Comparison of ENCODE assay signal across 7 cellular contexts in the genomic region with DNA sequence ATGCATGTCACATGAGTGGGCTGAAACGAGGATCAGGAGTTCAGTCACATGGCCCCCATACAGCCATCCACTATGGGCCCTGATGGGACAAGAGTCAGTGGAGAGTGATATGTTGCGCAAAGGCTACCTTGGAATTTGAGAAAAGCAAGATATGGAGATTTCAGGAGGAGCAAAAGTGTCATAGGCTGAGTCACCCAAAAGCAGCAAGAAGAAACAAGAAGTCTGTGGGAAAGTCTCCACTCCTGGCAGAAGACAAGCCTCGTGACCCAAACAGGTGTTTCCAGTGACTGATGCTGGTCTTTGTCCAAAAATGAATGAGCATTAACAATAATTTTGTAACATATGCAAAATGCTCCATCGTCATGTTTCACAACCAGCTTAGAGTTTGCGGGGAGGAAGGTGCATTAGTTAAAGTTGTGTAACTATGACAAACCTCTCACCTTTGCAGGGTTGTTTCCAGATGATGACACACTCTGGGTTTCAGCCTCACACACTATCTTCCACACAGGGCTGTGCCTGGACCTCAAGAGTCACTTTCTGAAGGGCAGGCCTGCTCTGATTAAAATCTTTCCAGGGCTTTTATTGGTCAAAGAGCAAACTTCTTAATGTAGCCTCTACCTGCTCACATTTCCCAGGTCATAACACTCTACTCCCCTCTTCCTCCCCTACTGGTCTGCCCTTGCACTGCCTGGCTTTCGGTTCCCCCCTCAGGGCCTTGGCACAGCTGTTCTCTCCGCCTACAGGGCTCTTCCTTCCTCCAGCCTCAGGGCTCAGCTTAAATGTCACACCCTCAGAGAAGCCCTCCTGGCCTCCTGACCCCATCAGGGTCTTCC. TPM values are rescaled to one million over a fixed set of nuclear protein-coding genes. Genes with fewer than 3 reads are reported as not detected.
DNase-seq lines count a peak whose midpoint lies in the region; ATAC-seq, FAIRE-seq and TF ChIP-seq lines count a peak whose summit lies in the region.

No MANE protein-coding gene starts in this region.

- no TSS peak for BruUV-seq in GM12878 (replicated peaks; lab: Mats Ljungman, UMichigan)

- peak; percentile 80 to 85; a peak in 3 of 4 replicates for TF ChIP-seq EP300 in GM12878 (IDR thresholded peaks at IDR 0.05; ENCODE audit: borderline replicate concordance in 1 of 2, control insufficient read depth in 1 of 2, low read depth in 2 of 2, low read length in 2 of 2)

- TF ChIP-seq POLR2A in GM12878 (IDR thresholded peaks at IDR 0.05; ENCODE audit: low read depth, low read length): no peak

- CTCF ChIA-PET in GM12878 (lab: Yijun Ruan, JAX): interaction anchor here (1.1 to 13.5 kb wide), 9 partner anchors 11 to 92 kb away, joined by 3 to 655 read pairs (median 8); a partner anchor contains a TSS

- peak overlapping the region; percentile 17; the same call in 1 of the 2 replicates for H3K4me2 ChIP-seq in KMS-11
- H3K4me2 ChIP-seq in GM12878 (ENCODE audit: control insufficient read depth, insufficient read depth): peak overlapping the region; percentile 81

- RAD21 ChIA-PET in GM12878 (lab: Charles Lee; ENCODE audit: unreplicated experiment): interaction anchor here (0.6 to 11.9 kb wide), 16 partner anchors 9 to 1532 kb away, joined by 3 to 285 read pairs (median 8); a partner anchor contains a TSS

- POLR2A ChIA-PET in GM12878 (lab: Charles Lee): interaction anchor here (0.6 to 15.5 kb wide), 8 partner anchors 9 to 91 kb away, joined by 3 to 491 read pairs (median 6); a partner anchor contains a TSS

- intact Hi-C loops in GM12878 (cut with micrococcal nuclease; ENCODE audit: unreplicated experiment): loop anchor here (2.0 kb wide), 2 partner anchors 14 to 22 kb away; a partner anchor contains a TSS

- H3K27ac ChIP-seq in KMS-11 (peak overlapping the region; percentile 13; the same call in 1 of the 2 replicates), GM12878 (ENCODE audit: control insufficient read depth, insufficient read depth) (peak overlapping the region; percentile 83)

- FAIRE-seq in GM12878 (lab: Jason Lieb, UNC): peak; percentile 91

- H3K9me3 ChIP-seq in GM12878 (replicated peaks; ENCODE audit: control insufficient read depth, insufficient read depth, low read length): no peaks in the 10 kb centered on the region; the same call in 2 of the 3 replicates

- SMC1A ChIA-PET in GM12878 (lab: Charles Lee; ENCODE audit: uncharacterized antibody, unreplicated experiment): interaction anchor here (0.9 to 14.2 kb wide), 12 partner anchors 10 to 200 kb away, joined by 3 to 510 read pairs (median 7); a partner anchor contains a TSS

- DNase-seq in GM12878 (ENCODE audit: low read depth, low spot score) (peak; percentile 96), NCI-H748 (lab: John Stamatoyannopoulos, UW; ENCODE audit: unreplicated experiment) (no peak), NCI-H510A (lab: John Stamatoyannopoulos, UW) (no peak)
- DNase-seq in stimulated activated CD4-positive, alpha-beta T cell treated with anti-CD3 and anti-CD28 coated beads, Interleukin-4, amount 100 ng/mL, for 24 hours: peak; percentile 45

- no peaks in the 10 kb centered on the region for H3K27me3 ChIP-seq in KMS-11 (ENCODE audit: insufficient read depth, low read depth)
- no peaks in the 10 kb centered on the region for H3K27me3 ChIP-seq in GM12878 (replicated peaks in 1 of 2; ENCODE audit: control insufficient read depth in 2 of 2, insufficient read depth in 2 of 2, low read length in 1 of 2)

- ATAC-seq in GM18517 (IDR thresholded peaks at IDR 0.05; ENCODE audit: unreplicated experiment): peak; percentile 78
- peak; percentile 77 for ATAC-seq in GM21737 (IDR thresholded peaks at IDR 0.05; ENCODE audit: unreplicated experiment)
- peak; percentile 83 for ATAC-seq in GM12878

- H3K79me2 ChIP-seq in KMS-11 (ENCODE audit: insufficient read depth, low read depth) (no peaks in the 10 kb centered on the region), GM12878 (ENCODE audit: control insufficient read depth, insufficient read depth, low read length) (no peaks in the 10 kb centered on the region)

- H4K20me1 ChIP-seq in KMS-11 (ENCODE audit: insufficient read depth) (no peaks in the 10 kb centered on the region), GM12878 (ENCODE audit: control insufficient read depth, insufficient read depth) (no peaks in the 10 kb centered on the region)

- no peak overlapping the region; the same call in 1 of the 2 replicates for H2AFZ ChIP-seq in KMS-11 (ENCODE audit: low read depth)
- H2AFZ ChIP-seq in GM12878 (ENCODE audit: control insufficient read depth, low read depth, low read length): peak overlapping the region; percentile 28

- WGBS in GM12878 (ENCODE audit: insufficient coverage, insufficient replicate concordance, low lambda C conversion rate, missing lambda C conversion rate): 13% methylated on average over 7 of the region's 7 CpGs

- H3K4me3 ChIP-seq in KMS-11 (IDR thresholded peaks at IDR 0.05; ENCODE audit: insufficient read depth, low read depth, low read length): no peak overlapping the region
- peak overlapping the region; percentile 39 for H3K4me3 ChIP-seq in GM12878

- TF ChIP-seq RAD21 in GM12878 (IDR thresholded peaks at IDR 0.05; ENCODE audit: insufficient read depth, low read depth, low read length): peak; percentile 13; the same call in 1 of the 2 replicates

- H3K9ac ChIP-seq in KMS-11: no peak overlapping the region
- H3K9ac ChIP-seq in GM12878 (ENCODE audit: control insufficient read depth, insufficient read depth, low read length): peak overlapping the region; percentile 57

- no peaks in the 10 kb centered on the region for H3K36me3 ChIP-seq in KMS-11 (ENCODE audit: insufficient read depth)
- no peaks in the 10 kb centered on the region for H3K36me3 ChIP-seq in GM12878 (ENCODE audit: control insufficient read depth in 2 of 2, insufficient read depth in 2 of 2, low read length in 1 of 2)

- in situ Hi-C loops in GM12878 (cut with MboI): loop anchor here (25.0 kb wide), 1 partner anchor 1173 kb away; no protein-coding TSS in a partner anchor

- TF ChIP-seq CTCF in KMS-11 (conservative IDR thresholded peaks at IDR 0.05; ENCODE audit: low read depth, low read length): no peak
- TF ChIP-seq CTCF in GM12878 (IDR thresholded peaks at IDR 0.05 in 2 of 3, conservative IDR thresholded peaks at IDR 0.05 in 1 of 3; ENCODE audit: control insufficient read depth in 2 of 3, extremely low read depth in 1 of 3, insufficient read depth in 1 of 3, low read depth in 3 of 3, low read length in 3 of 3): peak; percentile 27 to 53 (median 52)

- H3K4me1 ChIP-seq in KMS-11 (ENCODE audit: low read depth, poor library complexity, severe bottlenecking): peaks cover 21% of the 10 kb centered on the region
- peaks cover 56% of the 10 kb centered on the region for H3K4me1 ChIP-seq in GM12878 (ENCODE audit: control insufficient read depth, insufficient read depth, low read length)

TF ChIP-seq in GM12878, 131 proteins besides CTCF, POLR2A, EP300 and RAD21 (continues in another document):
- no peak for TF ChIP-seq YY1 (IDR thresholded peaks at IDR 0.05; ENCODE audit: low read depth, low read length)
- TF ChIP-seq HDGF (IDR thresholded peaks at IDR 0.05): peak; percentile 12
- TF ChIP-seq TBL1XR1 (IDR thresholded peaks at IDR 0.05; ENCODE audit: low read depth, low read length): no peak; the same call in 1 of the 2 replicates
- TF ChIP-seq BMI1 (IDR thresholded peaks at IDR 0.05; ENCODE audit: borderline replicate concordance): peak; percentile 52; the same call in 1 of the 2 replicates
- no peak; the same call in 1 of the 2 replicates for TF ChIP-seq MTA3 (IDR thresholded peaks at IDR 0.05; ENCODE audit: borderline replicate concordance, low read length)
- no peak for TF ChIP-seq NR2C2 (IDR thresholded peaks at IDR 0.05; ENCODE audit: borderline replicate concordance, control insufficient read depth, insufficient read length, low read depth)
- no peak for TF ChIP-seq HCFC1 (IDR thresholded peaks at IDR 0.05; ENCODE audit: low read length)

RNA-seq across cellular contexts. Expression of a gene that starts 3.9 kb away (rescaled TPM):
- 288 TPM in 2 replicates for total RNA-seq in GM12878 (2013; cell fraction: nucleolus; rRNA removed)
- total RNA-seq in GM12878 (2014; rRNA removed) (3.2 and 6.0 TPM in 2 replicates), GM12878 (2014; rRNA removed; fragmentation: Illumina TruSeq; extraction: Trizol) (3.6 and 5.3 TPM in 2 replicates), GM12878 (2021) (3.7 and 4.4 TPM in 2 replicates)
- 6.2 TPM for polyA plus RNA-seq in GM12878 (2011; ENCODE audit: low read depth)
- polyA plus RNA-seq in GM12878 (2011; rRNA removed) (72.1 and 84.4 TPM in 2 replicates), GM12878 (2014; fragmentation: Illumina TruSeq; extraction: Trizol) (3.1 and 4.9 TPM in 2 replicates), GM12878 (2014; fragmentation: Nextera tagmentation; extraction: Ambion mirVana) (10 to 100 TPM; 10.6 to 11.1 TPM), GM12878 (2014; rRNA removed) (3.7 and 5.7 TPM in 2 replicates), GM12878 (2016; fragmentation: Nextera tagmentation; extraction: Ambion mirVana) (1 to 10 TPM; 7.7 TPM)
- 43.3 and 48.4 TPM in 2 replicates for polyA plus RNA-seq in GM12878 (2011; cell fraction: cytosol; rRNA removed)
- 95.4 and 157 TPM in 2 replicates for polyA plus RNA-seq in GM12878 (2011; cell fraction: nucleus; rRNA removed)
- polyA plus RNA-seq in GM12878 (2012): 12.3 and 19.0 TPM in 2 replicates
- polyA minus RNA-seq in GM12878 (2011; rRNA and poly(A)+ RNA removed): 93.0 and 115 TPM in 2 replicates
- 16.8 and 21.7 TPM in 2 replicates for polyA minus RNA-seq in GM12878 (2011; cell fraction: cytosol; rRNA and poly(A)+ RNA removed)
- 63.7 and 75.3 TPM in 2 replicates for polyA minus RNA-seq in GM12878 (2011; cell fraction: nucleus; rRNA and poly(A)+ RNA removed)

RNA-seq across cellular contexts. Expression of a gene that starts 22.9 kb away (rescaled TPM):
- 50.4 and 53.6 TPM in 2 replicates for total RNA-seq in GM12878 (2013; cell fraction: nucleolus; rRNA removed)
- total RNA-seq in GM12878 (2014; rRNA removed) (2.9 and 3.3 TPM in 2 replicates), GM12878 (2014; rRNA removed; fragmentation: Illumina TruSeq; extraction: Trizol) (2.5 and 2.9 TPM in 2 replicates), GM12878 (2021) (3.6 and 3.8 TPM in 2 replicates)
- 6.6 TPM for polyA plus RNA-seq in GM12878 (2011; ENCODE audit: low read depth)
- polyA plus RNA-seq in GM12878 (2011; rRNA removed) (23.9 and 33.2 TPM in 2 replicates), GM12878 (2014; fragmentation: Illumina TruSeq; extraction: Trizol) (1.9 and 3.1 TPM in 2 replicates), GM12878 (2014; fragmentation: Nextera tagmentation; extraction: Ambion mirVana) (1 to 10 TPM; 1.4 to 1.5 TPM), GM12878 (2014; rRNA removed) (2.7 and 4.0 TPM in 2 replicates), GM12878 (2016; fragmentation: Nextera tagmentation; extraction: Ambion mirVana) (1 to 10 TPM; 5.1 to 7.0 TPM)
- 34.3 and 46.6 TPM in 2 replicates for polyA plus RNA-seq in GM12878 (2011; cell fraction: cytosol; rRNA removed)
- polyA plus RNA-seq in GM12878 (2011; cell fraction: nucleus; rRNA removed): 19.4 and 22.2 TPM in 2 replicates
- 5.2 and 7.6 TPM in 2 replicates for polyA plus RNA-seq in GM12878 (2012)
- polyA minus RNA-seq in GM12878 (2011; rRNA and poly(A)+ RNA removed): 47.7 and 52.5 TPM in 2 replicates
- 9.2 and 12.8 TPM in 2 replicates for polyA minus RNA-seq in GM12878 (2011; cell fraction: cytosol; rRNA and poly(A)+ RNA removed)
- 19.8 and 21.2 TPM in 2 replicates for polyA minus RNA-seq in GM12878 (2011; cell fraction: nucleus; rRNA and poly(A)+ RNA removed)

Comparison
In these comparisons a context has a peak if more than half of its experiments do, and no peak if none do; other contexts are left out.
1. DNase-seq: peak in GM12878 (single experiment) and stimulated activated CD4-positive, alpha-beta T cell treated with anti-CD3 and anti-CD28 coated beads, Interleukin-4, amount 100 ng/mL, for 24 hours (single experiment); none in NCI-H748 (single experiment) and NCI-H510A (single experiment).
2. Peak in every context shown above with its lines, with median percentiles within 50 percentile points of each other: ATAC-seq.